Comparison of ENCODE assay signal across 29 cellular contexts in genomic region chr5:114989512-114989911, GRCh38.
"Had no signal": no experiment of that assay in that cellular context is flagged by ENCODE, and none has a peak within 500 bp of the region (broad histone marks: within the 10 kb centered on the region; RNA-seq: fewer than 3 reads in every experiment).

No MANE protein-coding gene starts in this region.

- H3K27me3 Mint-ChIP-seq: naive B cell; progenitor cell of endocrine pancreas; stimulated activated memory B cell treated with anti-CD40 and anti-IgM and Interleukin-4, amounts not matched to agents 10 μg/mL and 1 μg/mL and 100 μg/mL, for 72 hours had no signal

- H3K27ac ChIP-seq: neutrophil, ovary, parathyroid adenoma, psoas muscle, right lobe of liver, sigmoid colon, thoracic aorta, thyroid gland, tibial nerve, upper lobe of left lung, uterus had no signal

- H3K9ac ChIP-seq: parathyroid adenoma had no signal

- H3K4me3 Mint-ChIP-seq: naive B cell; naive thymus-derived CD8-positive, alpha-beta T cell; natural killer cell treated with Interleukin-12 subunit alpha and Interleukin-12 subunit beta and Interleukin-15 and Interleukin-18, amount 100 ng/mL, for 72 hours; nephron progenitor cell; neural crest cell; stimulated activated memory B cell treated with anti-CD40 and anti-IgM and Interleukin-4, amounts not matched to agents 10 μg/mL and 1 μg/mL and 100 μg/mL, for 72 hours; stimulated activated naive CD8-positive, alpha-beta T cell treated with anti-CD3 and anti-CD28 coated beads, Interleukin-15, amount 100 ng/mL, for 72 hours had no signal

- H3K27me3 ChIP-seq: neutrophil, ovary, right lobe of liver, sigmoid colon, thyroid gland, tibial nerve, upper lobe of left lung, uterus had no signal

- ATAC-seq: psoas muscle; right cardiac atrium; stimulated activated memory B cell treated with anti-CD40 and anti-IgM and Interleukin-4, amounts not matched to agents 10 μg/mL and 1 μg/mL and 100 μg/mL, for 72 hours; stimulated activated naive CD8-positive, alpha-beta T cell treated with anti-CD3 and anti-CD28 coated beads, Interleukin-15, amount 100 ng/mL, for 72 hours; stimulated activated naive CD8-positive, alpha-beta T cell treated with anti-CD3 and anti-CD28 coated beads, Interleukin-15, Interleukin-2, amounts not matched to agents 100 U/mL and 50 U/mL, for 24 hours had no signal

- H3K4me1 Mint-ChIP-seq: naive B cell; naive thymus-derived CD8-positive, alpha-beta T cell; nephron progenitor cell; neural crest cell; stimulated activated memory B cell treated with anti-CD40 and anti-IgM and Interleukin-4, amounts not matched to agents 10 μg/mL and 1 μg/mL and 100 μg/mL, for 72 hours; stimulated activated naive CD8-positive, alpha-beta T cell treated with anti-CD3 and anti-CD28 coated beads, Interleukin-15, amount 100 ng/mL, for 72 hours had no signal

- H3K36me3 ChIP-seq: neutrophil, ovary, right lobe of liver, sigmoid colon, thoracic aorta, thyroid gland, tibial nerve, upper lobe of left lung, uterus had no signal

- H3K9me3 ChIP-seq: neutrophil, ovary, psoas muscle, right lobe of liver, sigmoid colon, thoracic aorta, thyroid gland, upper lobe of left lung, uterus had no signal

- DNase-seq: naive B cell; naive thymus-derived CD8-positive, alpha-beta T cell; nephron progenitor cell; nucleus accumbens; ovary; psoas muscle; right cardiac atrium; right lobe of liver; sigmoid colon; small intestine; stimulated activated CD4-positive, alpha-beta T cell treated with anti-CD3 and anti-CD28 coated beads, Interleukin-15, amount 100 ng/mL, for 24 hours; stimulated activated CD4-positive, alpha-beta T cell treated with anti-CD3 and anti-CD28 coated beads, Interleukin-2, amount 100 ng/mL, for 24 hours; stimulated activated CD4-positive, alpha-beta T cell treated with anti-CD3 and anti-CD28 coated beads, Interleukin-2, amount 100 ng/mL, for 48 hours; stimulated activated CD4-positive, alpha-beta T cell treated with anti-CD3 and anti-CD28 coated beads, Interleukin-4, amount 100 ng/mL, for 24 hours; stimulated activated naive CD4-positive, alpha-beta T cell; stimulated activated naive CD8-positive, alpha-beta T cell treated with anti-CD3 and anti-CD28 coated beads, Interleukin-15, amount 100 ng/mL, for 72 hours; stimulated activated naive CD8-positive, alpha-beta T cell treated with anti-CD3 and anti-CD28 coated beads, Interleukin-15, Interleukin-2, amounts not matched to agents 100 U/mL and 50 U/mL, for 24 hours; thyroid gland; trophoblast cell; uterus had no signal

- H3K36me3 Mint-ChIP-seq: naive B cell; naive thymus-derived CD8-positive, alpha-beta T cell; natural killer cell treated with Interleukin-12 subunit alpha and Interleukin-12 subunit beta and Interleukin-15 and Interleukin-18, amount 100 ng/mL, for 72 hours; stimulated activated memory B cell treated with anti-CD40 and anti-IgM and Interleukin-4, amounts not matched to agents 10 μg/mL and 1 μg/mL and 100 μg/mL, for 72 hours had no signal

- H3K4me1 ChIP-seq: parathyroid adenoma, psoas muscle, right lobe of liver, sigmoid colon, thyroid gland, tibial nerve, upper lobe of left lung, uterus had no signal

- H3K9me3 Mint-ChIP-seq: natural killer cell treated with Interleukin-12 subunit alpha and Interleukin-12 subunit beta and Interleukin-15 and Interleukin-18, amount 100 ng/mL, for 72 hours; stimulated activated memory B cell treated with anti-CD40 and anti-IgM and Interleukin-4, amounts not matched to agents 10 μg/mL and 1 μg/mL and 100 μg/mL, for 72 hours had no signal

- H3K4me3 ChIP-seq: ovary, psoas muscle, right lobe of liver, sigmoid colon, thoracic aorta, thyroid gland, tibial nerve, upper lobe of left lung, uterus had no signal

- H3K27ac Mint-ChIP-seq: naive B cell; natural killer cell treated with Interleukin-12 subunit alpha and Interleukin-12 subunit beta and Interleukin-15 and Interleukin-18, amount 100 ng/mL, for 72 hours; nephron progenitor cell; progenitor cell of endocrine pancreas; stimulated activated memory B cell treated with anti-CD40 and anti-IgM and Interleukin-4, amounts not matched to agents 10 μg/mL and 1 μg/mL and 100 μg/mL, for 72 hours; stimulated activated naive CD8-positive, alpha-beta T cell treated with anti-CD3 and anti-CD28 coated beads, Interleukin-15, amount 100 ng/mL, for 72 hours had no signal
